Comparison of ENCODE assay signal across 1 cellular context in genomic region chr19:13017306-13018036, GRCh38.
TF ChIP-seq lines count a peak whose summit lies in the region.

No MANE protein-coding gene starts in this region.

TF ChIP-seq in H1, 55 proteins besides CTCF, POLR2A, EP300 and RAD21:
- no peak for TF ChIP-seq SIRT6 (IDR thresholded peaks at IDR 0.05; ENCODE audit: low read length)
- TF ChIP-seq CBX8 (IDR thresholded peaks at IDR 0.05; ENCODE audit: borderline replicate concordance, low read depth, low read length) = peak; percentile 59; the same call in 1 of the 2 replicates
- peak; percentile 25 for TF ChIP-seq KDM4A (IDR thresholded peaks at IDR 0.05; ENCODE audit: low read depth, low read length, severe bottlenecking)
- TF ChIP-seq POLR2AphosphoS5 (IDR thresholded peaks at IDR 0.05; ENCODE audit: low read depth, low read length) = no peak
- no peak for TF ChIP-seq KDM5A (IDR thresholded peaks at IDR 0.05; ENCODE audit: low read length)
- TF ChIP-seq POU5F1 (IDR thresholded peaks at IDR 0.05; ENCODE audit: low read depth, low read length) = no peak
- peak; percentile 86 for TF ChIP-seq CTBP2 (IDR thresholded peaks at IDR 0.05; ENCODE audit: borderline replicate concordance, insufficient read depth, insufficient read length, low read length)
- no peak for TF ChIP-seq HDAC6 (IDR thresholded peaks at IDR 0.05; ENCODE audit: low read depth, low read length)
- no peak for TF ChIP-seq BRCA1 (IDR thresholded peaks at IDR 0.05; ENCODE audit: low read depth, low read length)
- TF ChIP-seq EGR1 (IDR thresholded peaks at IDR 0.05; ENCODE audit: borderline replicate concordance, low read depth, low read length) = peak; percentile 58; the same call in 1 of the 2 replicates
- peak; percentile 57 for TF ChIP-seq RNF2 (IDR thresholded peaks at IDR 0.05; ENCODE audit: borderline replicate concordance, low read depth, low read length, missing control alignments, poor library complexity, severe bottlenecking)
- no peak for TF ChIP-seq TCF12 (IDR thresholded peaks at IDR 0.05; ENCODE audit: low read depth, low read length)
- no peak for TF ChIP-seq SRF (IDR thresholded peaks at IDR 0.05; ENCODE audit: low read depth, low read length)
- TF ChIP-seq TAF1 (IDR thresholded peaks at IDR 0.05; ENCODE audit: low read depth, low read length) = no peak
- TF ChIP-seq, protein P1, sequence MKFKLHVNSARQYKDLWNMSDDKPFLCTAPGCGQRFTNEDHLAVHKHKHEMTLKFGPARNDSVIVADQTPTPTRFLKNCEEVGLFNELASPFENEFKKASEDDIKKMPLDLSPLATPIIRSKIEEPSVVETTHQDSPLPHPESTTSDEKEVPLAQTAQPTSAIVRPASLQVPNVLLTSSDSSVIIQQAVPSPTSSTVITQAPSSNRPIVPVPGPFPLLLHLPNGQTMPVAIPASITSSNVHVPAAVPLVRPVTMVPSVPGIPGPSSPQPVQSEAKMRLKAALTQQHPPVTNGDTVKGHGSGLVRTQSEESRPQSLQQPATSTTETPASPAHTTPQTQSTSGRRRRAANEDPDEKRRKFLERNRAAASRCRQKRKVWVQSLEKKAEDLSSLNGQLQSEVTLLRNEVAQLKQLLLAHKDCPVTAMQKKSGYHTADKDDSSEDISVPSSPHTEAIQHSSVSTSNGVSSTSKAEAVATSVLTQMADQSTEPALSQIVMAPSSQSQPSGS (IDR thresholded peaks at IDR 0.05; ENCODE audit: low read length) = no peak
- no peak for TF ChIP-seq TEAD4 (IDR thresholded peaks at IDR 0.05; ENCODE audit: low read depth, low read length)
- TF ChIP-seq, protein P2, sequence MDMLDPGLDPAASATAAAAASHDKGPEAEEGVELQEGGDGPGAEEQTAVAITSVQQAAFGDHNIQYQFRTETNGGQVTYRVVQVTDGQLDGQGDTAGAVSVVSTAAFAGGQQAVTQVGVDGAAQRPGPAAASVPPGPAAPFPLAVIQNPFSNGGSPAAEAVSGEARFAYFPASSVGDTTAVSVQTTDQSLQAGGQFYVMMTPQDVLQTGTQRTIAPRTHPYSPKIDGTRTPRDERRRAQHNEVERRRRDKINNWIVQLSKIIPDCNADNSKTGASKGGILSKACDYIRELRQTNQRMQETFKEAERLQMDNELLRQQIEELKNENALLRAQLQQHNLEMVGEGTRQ (IDR thresholded peaks at IDR 0.05; ENCODE audit: low read length) = no peak
- TF ChIP-seq NRF1 (IDR thresholded peaks at IDR 0.05; ENCODE audit: low read depth, low read length) = no peak
- no peak for TF ChIP-seq MAFK (IDR thresholded peaks at IDR 0.05; ENCODE audit: low read depth, low read length)
- TF ChIP-seq, protein P3, sequence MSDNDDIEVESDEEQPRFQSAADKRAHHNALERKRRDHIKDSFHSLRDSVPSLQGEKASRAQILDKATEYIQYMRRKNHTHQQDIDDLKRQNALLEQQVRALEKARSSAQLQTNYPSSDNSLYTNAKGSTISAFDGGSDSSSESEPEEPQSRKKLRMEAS (IDR thresholded peaks at IDR 0.05) = peak; percentile 16; the same call in 1 of the 2 replicates
- no peak for TF ChIP-seq GABPA (IDR thresholded peaks at IDR 0.05; ENCODE audit: borderline replicate concordance, insufficient read depth, low read length)
- peak; percentile 93 for TF ChIP-seq SUZ12 (IDR thresholded peaks at IDR 0.05; ENCODE audit: low read length)
- TF ChIP-seq SIN3A (conservative IDR thresholded peaks at IDR 0.05 in 1 of 2, IDR thresholded peaks at IDR 0.05 in 1 of 2; ENCODE audit: low read depth in 1 of 2, low read length in 2 of 2) = no peak
- TF ChIP-seq RFX5 (IDR thresholded peaks at IDR 0.05; ENCODE audit: borderline replicate concordance, low read depth, low read length) = no peak
- TF ChIP-seq FOSL1 (IDR thresholded peaks at IDR 0.05; ENCODE audit: insufficient read depth, low read depth, low read length) = no peak
- TF ChIP-seq SP2 (IDR thresholded peaks at IDR 0.05; ENCODE audit: low read length) = no peak
- peak; percentile 62 for TF ChIP-seq EZH2 (IDR thresholded peaks at IDR 0.05; ENCODE audit: low read depth, low read length, severe bottlenecking)
- TF ChIP-seq KDM1A (IDR thresholded peaks at IDR 0.05; ENCODE audit: borderline replicate concordance, low read length) = no peak
